Comparison of ENCODE assay signal across 16 cellular contexts in the genomic region with DNA sequence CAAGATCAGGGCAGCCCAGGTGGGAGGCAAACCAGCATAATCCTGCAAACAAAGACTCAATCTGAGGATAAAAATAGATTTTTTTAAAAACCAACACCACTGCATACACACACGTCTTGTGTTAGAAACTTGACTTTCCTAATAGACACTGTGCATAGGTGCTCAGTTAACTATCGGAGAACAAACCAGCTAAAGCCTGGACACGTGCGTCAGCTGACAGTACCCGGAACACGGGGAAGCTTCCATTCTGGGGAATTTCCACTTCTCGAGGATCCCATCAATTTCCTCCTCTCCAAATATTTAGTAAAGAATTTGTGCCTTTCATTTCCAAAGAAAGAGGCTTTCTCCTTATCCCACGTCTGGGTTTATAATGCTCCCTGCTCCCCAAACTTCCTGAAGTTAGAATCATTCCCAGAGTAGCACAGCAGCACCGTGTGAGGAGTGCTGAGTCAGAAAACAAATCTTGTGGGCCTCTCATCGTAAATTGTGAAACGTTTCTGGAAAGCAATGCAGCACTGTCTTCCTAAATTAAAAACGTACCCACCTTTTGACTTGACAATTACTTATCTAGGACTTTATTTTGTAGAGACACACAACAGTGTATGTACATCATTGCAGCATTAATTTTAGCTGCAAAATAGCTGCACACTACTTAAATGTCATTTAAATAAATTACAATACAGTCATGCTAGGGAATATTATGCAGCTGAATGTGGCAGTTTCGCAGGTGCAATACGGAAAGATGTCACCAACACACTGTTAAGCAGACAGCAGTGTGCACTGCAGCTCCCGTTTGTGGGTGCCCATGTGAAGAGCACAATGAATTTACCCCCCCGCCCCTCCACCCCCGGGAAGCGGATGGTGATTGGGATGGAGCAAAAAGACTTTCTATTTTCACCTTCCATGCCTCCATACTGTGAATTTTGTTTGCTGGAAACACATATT. TPM values are rescaled to one million over a fixed set of nuclear protein-coding genes. Genes with fewer than 3 reads are reported as not detected.
DNase-seq lines count a peak whose midpoint lies in the region; ATAC-seq and TF ChIP-seq lines count a peak whose summit lies in the region.
"Had no signal": no experiment of that assay in that cellular context is flagged by ENCODE, and none has a peak within 500 bp of the region (broad histone marks: within the 10 kb centered on the region; RNA-seq: fewer than 3 reads in every experiment).

No MANE protein-coding gene starts in this region.

- ATAC-seq in GM18517 (IDR thresholded peaks at IDR 0.05; ENCODE audit: unreplicated experiment): no peak
- ATAC-seq: activated naive CD8-positive, alpha-beta T cell treated with anti-CD3 and anti-CD28 coated beads, Interleukin-2, amount 50 U/mL, for 24 hours had no signal

- no peak overlapping the region for H2AFZ ChIP-seq in smooth muscle cell (ENCODE audit: low read depth)

- peaks cover 100% of the 10 kb centered on the region for H4K20me1 ChIP-seq in smooth muscle cell (ENCODE audit: low read depth)

- H3K27ac ChIP-seq in smooth muscle cell (ENCODE audit: low read depth) (peak overlapping the region; percentile 0), colonic mucosa (no peak overlapping the region)
- H3K27ac ChIP-seq: foreskin keratinocyte had no signal

- no peaks in the 10 kb centered on the region for H3K36me3 ChIP-seq in smooth muscle cell (ENCODE audit: low read depth)
- peaks cover 6% of the 10 kb centered on the region for H3K36me3 ChIP-seq in colonic mucosa

- H3K4me1 ChIP-seq in smooth muscle cell (ENCODE audit: low read depth) (peaks cover 24% of the 10 kb centered on the region), colonic mucosa (peaks cover 17% of the 10 kb centered on the region)
- H3K4me1 ChIP-seq: foreskin keratinocyte had no signal

- TF ChIP-seq CTCF in NB4 (IDR thresholded peaks at IDR 0.05; ENCODE audit: low read depth, low read length) (no peak), smooth muscle cell (IDR thresholded peaks at IDR 0.05; ENCODE audit: borderline replicate concordance, insufficient read depth, poor library complexity, severe bottlenecking) (no peak), colonic mucosa (IDR thresholded peaks at IDR 0.05) (no peak)

- no peak overlapping the region for H3K4me2 ChIP-seq in smooth muscle cell

- H3F3A ChIP-seq in smooth muscle cell (ENCODE audit: low read depth): peaks cover 15% of the 10 kb centered on the region

- H3K27me3 ChIP-seq in smooth muscle cell (ENCODE audit: low read depth): no peaks in the 10 kb centered on the region
- H3K27me3 ChIP-seq in colonic mucosa: no peaks in the 10 kb centered on the region
- H3K27me3 ChIP-seq: foreskin keratinocyte had no signal

- intact Hi-C loops in colonic mucosa (cut with DNase I): no loop called here

- no peak overlapping the region for H3K9ac ChIP-seq in smooth muscle cell (ENCODE audit: low read depth)
- no peak overlapping the region for H3K9ac ChIP-seq in colonic mucosa (ENCODE audit: low read depth in 2 of 2, low read length in 2 of 2)

- peaks cover 100% of the 10 kb centered on the region for H3K79me2 ChIP-seq in smooth muscle cell (ENCODE audit: low read depth)

- no peak for TF ChIP-seq POLR2A in NB4 (IDR thresholded peaks at IDR 0.05; ENCODE audit: extremely low read depth, insufficient read length)

- 70% methylated on average over 18 of the region's 18 CpGs for WGBS in smooth muscle cell (ENCODE audit: low lambda C conversion rate)

- DNase-seq in EH (ENCODE audit: low read depth) (peak; percentile 54), NB4 (ENCODE audit: low read depth) (peak; percentile 28), fibroblast of peridontal ligament (ENCODE audit: extremely low read depth) (peak; percentile 65), smooth muscle cell (lab: John Stamatoyannopoulos, UW; ENCODE audit: unreplicated experiment) (no peak), midbrain (lab: John Stamatoyannopoulos, UW) (no peak), colonic mucosa (no peak)
- DNase-seq: activated naive CD8-positive, alpha-beta T cell treated with anti-CD3 and anti-CD28 coated beads, Interleukin-2, amount 50 U/mL, for 24 hours; cortex of kidney; foreskin keratinocyte; immature natural killer cell; NCI-H748 treated with DMSO at 0.1 percent for 48 hours; SIG-M5; stimulated activated CD4-positive, alpha-beta T cell treated with anti-CD3 and anti-CD28 coated beads, Interleukin-4, amount 100 ng/mL, for 24 hours; stimulated activated naive B cell treated with anti-CD40 and anti-IgM and Interleukin-4, amounts not matched to agents 10 μg/mL and 1 μg/mL and 100 μg/mL, for 72 hours had no signal

- H3K4me3 ChIP-seq in NB4 (ENCODE audit: low read depth, low read length) (no peak overlapping the region), smooth muscle cell (no peak overlapping the region), colonic mucosa (no peak overlapping the region)

- H3K9me3 ChIP-seq in smooth muscle cell (replicated peaks; ENCODE audit: low read depth) (no peaks in the 10 kb centered on the region), colonic mucosa (no peaks in the 10 kb centered on the region)

RNA-seq across cellular contexts. Expression of gene RRBP1, which starts 31.0 kb away (rescaled TPM):
- total RNA-seq in smooth muscle cell (142 and 180 TPM in 2 replicates), colonic mucosa (100 to 1,000 TPM; 402 to 509 TPM)
- polyA plus RNA-seq in smooth muscle cell: 224 and 226 TPM in 2 replicates

RNA-seq across cellular contexts. Expression of gene BANF2, which starts 48.7 kb away (rescaled TPM):
- total RNA-seq in smooth muscle cell: not detected in 2 replicates
- polyA plus RNA-seq in smooth muscle cell: not detected in 2 replicates
- not detected for total RNA-seq in colonic mucosa
- total RNA-seq: foreskin keratinocyte, LHCN-M2 had no signal
- polyA plus RNA-seq: foreskin keratinocyte, immature natural killer cell had no signal

Comparison
In these comparisons a context has a peak if more than half of its experiments do, and no peak if none do; other contexts are left out.
1. DNase-seq: peak in EH (single experiment), NB4 (single experiment) and fibroblast of peridontal ligament (single experiment); none in smooth muscle cell (single experiment), midbrain (single experiment) and colonic mucosa (single experiment).